Comparison of ENCODE assay signal across 7 cellular contexts in genomic region chr14:94548999-94549985, GRCh38. TPM values are rescaled to one million over a fixed set of nuclear protein-coding genes. Genes with fewer than 3 reads are reported as not detected.
DNase-seq lines count a peak whose midpoint lies in the region; ATAC-seq and TF ChIP-seq lines count a peak whose summit lies in the region.

No MANE protein-coding gene starts in this region.

- TF ChIP-seq CTCF in GM06990 (IDR thresholded peaks at IDR 0.05; ENCODE audit: insufficient read depth, low read length, poor library complexity, severe bottlenecking) (peak; percentile 86), Panc1 (IDR thresholded peaks at IDR 0.05) (peak; percentile 92), cardiac muscle cell (IDR thresholded peaks at IDR 0.05; ENCODE audit: low read depth, low read length) (peak; percentile 89)

- intact Hi-C loops in Panc1 (cut with micrococcal nuclease; ENCODE audit: unreplicated experiment), result loop anchor here (5.0 kb wide), 1 partner anchor 117 kb away; no protein-coding TSS in a partner anchor

- no peaks in the 10 kb centered on the region for H3K4me1 ChIP-seq in Panc1 (ENCODE audit: control insufficient read depth, insufficient read depth, low read length)
- no peaks in the 10 kb centered on the region for H3K4me1 ChIP-seq in cardiac muscle cell (ENCODE audit: low read depth)

- H3K36me3 ChIP-seq in GM06990 (ENCODE audit: control insufficient read depth, insufficient read depth, low read length) (no peaks in the 10 kb centered on the region), Panc1 (ENCODE audit: control insufficient read depth, insufficient read depth, low read length) (no peaks in the 10 kb centered on the region), cardiac muscle cell (no peaks in the 10 kb centered on the region)

- POLR2A ChIA-PET in Panc1 (lab: Charles Lee), result interaction anchor here (0.6 kb wide), 1 partner anchor 61 kb away, joined by 3 read pairs; no protein-coding TSS in a partner anchor

- BruUV-seq in Panc1 (replicated peaks; lab: Mats Ljungman, UMichigan), result no TSS peak

- CTCF ChIA-PET in Panc1 (lab: Charles Lee), result no interaction called here

- no peak overlapping the region for H3K4me3 ChIP-seq in GM06990 (replicated peaks; ENCODE audit: low read depth, low read length)
- no peak overlapping the region for H3K4me3 ChIP-seq in Panc1 (ENCODE audit: low read depth in 2 of 2, low read length in 2 of 2)
- no peak overlapping the region for H3K4me3 ChIP-seq in cardiac muscle cell

- in situ Hi-C loops in Panc1 (cut with HindIII; ENCODE audit: low pct_unique_long_range_greater_than_20kb, low sequenced_read_pairs), result no loop called here

- H3K9me3 ChIP-seq in Panc1 (ENCODE audit: control insufficient read depth, insufficient read depth, low read depth, low read length) (no peaks in the 10 kb centered on the region), cardiac muscle cell (ENCODE audit: low read depth) (no peaks in the 10 kb centered on the region)

- ATAC-seq in HG02884 (IDR thresholded peaks at IDR 0.05; ENCODE audit: unreplicated experiment) (peak; percentile 60), Panc1 (peak; percentile 82), HG02840 (IDR thresholded peaks at IDR 0.05; ENCODE audit: low FRiP score, unreplicated experiment) (no peak)

- H3K27me3 ChIP-seq in GM06990 (replicated peaks; ENCODE audit: control insufficient read depth, insufficient read depth, low read length), result no peaks in the 10 kb centered on the region
- no peaks in the 10 kb centered on the region for H3K27me3 ChIP-seq in Panc1 (ENCODE audit: control insufficient read depth, insufficient read depth, low read length)
- no peaks in the 10 kb centered on the region for H3K27me3 ChIP-seq in cardiac muscle cell

- H3K27ac ChIP-seq in Panc1 (ENCODE audit: low read length), result no peak overlapping the region
- H3K27ac ChIP-seq in cardiac muscle cell, result no peak overlapping the region

- DNase-seq in GM06990 (ENCODE audit: extremely low read depth, insufficient read length) (peak; percentile 41), Panc1 (ENCODE audit: low read depth, low spot score) (peak; percentile 15), cardiac muscle cell (ENCODE audit: low read depth in 1 of 2, low spot score in 1 of 2) (peak; percentile 71 to 74), retina (peak; percentile 89)
- peak; percentile 5 to 40 (median 6) for DNase-seq in activated naive CD4-positive, alpha-beta T cell (lab: John Stamatoyannopoulos, UW)

RNA-seq across cellular contexts. Expression of gene SERPINA4, which starts 11.9 kb away (rescaled TPM):
- total RNA-seq in Panc1 (2021; ENCODE audit: unreplicated experiment) (0.10 TPM), cardiac muscle cell (not detected in 2 replicates)
- not detected for polyA plus RNA-seq in Panc1 (2012; ENCODE audit: insufficient read length)
- not detected in 2 replicates for polyA plus RNA-seq in cardiac muscle cell

RNA-seq across cellular contexts. Expression of gene SERPINA5, which starts 31.9 kb away (rescaled TPM):
- total RNA-seq in Panc1 (2021; ENCODE audit: unreplicated experiment) (0.49 TPM), cardiac muscle cell (not detected in 2 replicates)
- polyA plus RNA-seq in Panc1 (2012; ENCODE audit: insufficient read length), result 0.12 TPM
- polyA plus RNA-seq in cardiac muscle cell, result 0.56 TPM in 1 of 2 replicates, not detected in the other

RNA-seq across cellular contexts. Expression of gene SERPINA12, which starts 40.0 kb away (rescaled TPM):
- total RNA-seq in Panc1 (2021; ENCODE audit: unreplicated experiment) (not detected), cardiac muscle cell (not detected in 2 replicates)
- polyA plus RNA-seq in Panc1 (2012; ENCODE audit: insufficient read length), result not detected
- not detected in 2 replicates for polyA plus RNA-seq in cardiac muscle cell

Comparison
In these comparisons a context has a peak if more than half of its experiments do, and no peak if none do; other contexts are left out.
1. DNase-seq: peak in every context shown above with its lines; median percentile 89 in retina; 72 in cardiac muscle cell; 41 in GM06990; 15 in Panc1; 6 in activated naive CD4-positive, alpha-beta T cell.